ENCODE assay signal across 21 cellular contexts in genomic region chr15:101000271-101000681, GRCh38.
DNase-seq lines count a peak whose midpoint lies in the region; ATAC-seq and TF ChIP-seq lines count a peak whose summit lies in the region.
"Had no signal": no experiment of that assay in that cellular context is flagged by ENCODE, and none has a peak within 500 bp of the region (broad histone marks: within the 10 kb centered on the region; RNA-seq: fewer than 3 reads in every experiment).

No MANE protein-coding gene starts in this region.

- H3K23ac ChIP-seq in mesendoderm (ENCODE audit: low read length): no peak overlapping the region

- H3K4me1 ChIP-seq in HAP-1 (peaks cover 20% of the 10 kb centered on the region), mesendoderm (ENCODE audit: control insufficient read depth, low read depth, low read length) (no peaks in the 10 kb centered on the region), Caco-2 (no peaks in the 10 kb centered on the region)

- no peak for ATAC-seq in GM18858 (IDR thresholded peaks at IDR 0.05; ENCODE audit: unreplicated experiment)
- ATAC-seq: activated CD4-positive, alpha-beta T cell treated with anti-CD3 and anti-CD28 coated beads for 36 hours; left cardiac atrium; right cardiac atrium had no signal

- H4K8ac ChIP-seq in mesendoderm (ENCODE audit: low read depth, low read length): no peak overlapping the region

- H3K9ac ChIP-seq in mesendoderm (ENCODE audit: low read length): no peak overlapping the region

- no peak overlapping the region for H3K4me3 ChIP-seq in HAP-1
- no peak overlapping the region for H3K4me3 ChIP-seq in astrocyte of the spinal cord (ENCODE audit: low read depth, low read length)
- H3K4me3 ChIP-seq in mesendoderm (ENCODE audit: low read length): no peak overlapping the region
- no peak overlapping the region for H3K4me3 ChIP-seq in Caco-2 (ENCODE audit: low read depth, low read length)

- H3K27ac ChIP-seq in mesendoderm (ENCODE audit: low read depth, low read length): no peak overlapping the region

- H3K18ac ChIP-seq in mesendoderm (ENCODE audit: low read length): no peak overlapping the region

- BruUV-seq in Caco-2 (replicated peaks; lab: Mats Ljungman, UMichigan): no TSS peak

- H3K79me2 ChIP-seq in mesendoderm (ENCODE audit: control insufficient read depth, insufficient read depth, low read length): no peaks in the 10 kb centered on the region

- no peaks in the 10 kb centered on the region for H3K9me3 Mint-ChIP-seq in activated CD4-positive, alpha-beta T cell treated with anti-CD3 and anti-CD28 coated beads, Interleukin-2, amount 10 ng/mL, durations not matched to agents 24 days and 14 days
- peaks cover 6% of the 10 kb centered on the region for H3K9me3 Mint-ChIP-seq in Caco-2 (ENCODE audit: unreplicated experiment)
- H3K9me3 Mint-ChIP-seq: activated naive CD4-positive, alpha-beta T cell treated with anti-CD3 and anti-CD28 coated beads, Interleukin-2, amount 50 U/mL, for 24 hours; activated T-cell treated with anti-CD3 and anti-CD28 coated beads, Interleukin-2, amount 50 U/mL, for 24 hours; stimulated activated naive CD8-positive, alpha-beta T cell treated with anti-CD3 and anti-CD28 coated beads, Interleukin-15, Interleukin-2, amounts not matched to agents 100 ng/mL and 50 ng/mL, for 24 hours had no signal

- H3K27me3 ChIP-seq in HAP-1 (ENCODE audit: low read depth) (no peaks in the 10 kb centered on the region), mesendoderm (ENCODE audit: insufficient read depth, low read length, poor library complexity) (no peaks in the 10 kb centered on the region), Caco-2 (replicated peaks; ENCODE audit: control insufficient read depth, insufficient read depth, low read length) (no peaks in the 10 kb centered on the region)

- H3K4ac ChIP-seq in mesendoderm (ENCODE audit: low read depth, low read length): no peak overlapping the region

- H3K4me3 Mint-ChIP-seq in activated CD4-positive, alpha-beta T cell treated with anti-CD3 and anti-CD28 coated beads, Interleukin-2, amount 10 ng/mL, durations not matched to agents 24 days and 14 days: no peak overlapping the region
- no peak overlapping the region for H3K4me3 Mint-ChIP-seq in Caco-2 (ENCODE audit: unreplicated experiment)
- H3K4me3 Mint-ChIP-seq: activated CD4-positive, alpha-beta T cell treated with anti-CD3 and anti-CD28 coated beads for 36 hours; activated naive CD4-positive, alpha-beta T cell treated with anti-CD3 and anti-CD28 coated beads, Interleukin-2, amount 50 U/mL, for 24 hours; activated T-cell treated with anti-CD3 and anti-CD28 coated beads, Interleukin-2, amount 50 U/mL, for 24 hours; neural crest cell; stimulated activated naive CD8-positive, alpha-beta T cell treated with anti-CD3 and anti-CD28 coated beads, Interleukin-15, Interleukin-2, amounts not matched to agents 100 ng/mL and 50 ng/mL, for 24 hours had no signal

- no peak overlapping the region for H3K56ac ChIP-seq in mesendoderm (ENCODE audit: low read length)

- intact Hi-C loops in activated CD4-positive, alpha-beta T cell treated with anti-CD3 and anti-CD28 coated beads, Interleukin-2, amount 10 ng/mL, durations not matched to agents 24 days and 14 days (cut with micrococcal nuclease): loop anchor here (10.0 kb wide), 1 partner anchor 655 kb away; the partner anchor contains the start of gene TM2D3
- intact Hi-C loops in Caco-2 (cut with micrococcal nuclease; ENCODE audit: unreplicated experiment): no loop called here

- no CpG with 5 or more reads among the region's 5 CpGs for WGBS in mesendoderm (ENCODE audit: extremely low coverage, insufficient coverage, low lambda C conversion rate)

- DNase-seq in AG20443 (ENCODE audit: low spot score): peak; percentile 42
- peak; percentile 71 to 98 for DNase-seq in HAP-1 (ENCODE audit: low spot score in 2 of 2)
- DNase-seq in astrocyte of the spinal cord (ENCODE audit: low read depth, low spot score): peak; percentile 23
- peak; percentile 52 for DNase-seq in mesendoderm
- no peak for DNase-seq in activated CD4-positive, alpha-beta T cell treated with anti-CD3 and anti-CD28 coated beads, Interleukin-2, amount 10 ng/mL, durations not matched to agents 24 days and 14 days
- no peak for DNase-seq in NCI-H2227 (lab: John Stamatoyannopoulos, UW; ENCODE audit: unreplicated experiment)
- no peak for DNase-seq in Caco-2
- DNase-seq: activated CD4-positive, alpha-beta T cell treated with anti-CD3 and anti-CD28 coated beads for 36 hours; activated T-cell treated with anti-CD3 and anti-CD28 coated beads, Interleukin-2, amount 50 U/mL, for 24 hours; effector CD4-positive, alpha-beta T cell; hippocampal formation; left cardiac atrium; midbrain; NCI-H2029 treated with DMSO at 0.1 percent for 48 hours; NCI-H510A treated with DMSO at 0.1 percent for 48 hours; right cardiac atrium; T-helper 9 cell had no signal

- H3K27ac Mint-ChIP-seq in activated CD4-positive, alpha-beta T cell treated with anti-CD3 and anti-CD28 coated beads, Interleukin-2, amount 10 ng/mL, durations not matched to agents 24 days and 14 days: no peak overlapping the region
- H3K27ac Mint-ChIP-seq in Caco-2 (ENCODE audit: unreplicated experiment): no peak overlapping the region
- H3K27ac Mint-ChIP-seq: activated CD4-positive, alpha-beta T cell treated with anti-CD3 and anti-CD28 coated beads for 36 hours; activated naive CD4-positive, alpha-beta T cell treated with anti-CD3 and anti-CD28 coated beads, Interleukin-2, amount 50 U/mL, for 24 hours; activated T-cell treated with anti-CD3 and anti-CD28 coated beads, Interleukin-2, amount 50 U/mL, for 24 hours; stimulated activated naive CD8-positive, alpha-beta T cell treated with anti-CD3 and anti-CD28 coated beads, Interleukin-15, Interleukin-2, amounts not matched to agents 100 ng/mL and 50 ng/mL, for 24 hours had no signal

- H3K9me3 ChIP-seq in HAP-1: no peaks in the 10 kb centered on the region
- no peaks in the 10 kb centered on the region for H3K9me3 ChIP-seq in Caco-2

- H2BK120ac ChIP-seq in mesendoderm (ENCODE audit: low read depth, low read length): no peak overlapping the region

- CTCF ChIA-PET in Caco-2 (lab: Charles Lee): no interaction called here

- no peak overlapping the region for H3K4me2 ChIP-seq in mesendoderm (ENCODE audit: low read length)

- H3K27me3 Mint-ChIP-seq in activated CD4-positive, alpha-beta T cell treated with anti-CD3 and anti-CD28 coated beads, Interleukin-2, amount 10 ng/mL, durations not matched to agents 24 days and 14 days: peaks cover 30% of the 10 kb centered on the region
- no peaks in the 10 kb centered on the region for H3K27me3 Mint-ChIP-seq in Caco-2 (ENCODE audit: insufficient read depth, unreplicated experiment)
- H3K27me3 Mint-ChIP-seq: activated naive CD4-positive, alpha-beta T cell treated with anti-CD3 and anti-CD28 coated beads, Interleukin-2, amount 50 U/mL, for 24 hours had no signal

- no peak overlapping the region for H2AK5ac ChIP-seq in mesendoderm (ENCODE audit: low read length)

- H3K36me3 Mint-ChIP-seq in activated CD4-positive, alpha-beta T cell treated with anti-CD3 and anti-CD28 coated beads, Interleukin-2, amount 10 ng/mL, durations not matched to agents 24 days and 14 days (ENCODE audit: low read depth): no peaks in the 10 kb centered on the region
- peaks cover 6% of the 10 kb centered on the region for H3K36me3 Mint-ChIP-seq in Caco-2 (ENCODE audit: insufficient read depth, unreplicated experiment)
- H3K36me3 Mint-ChIP-seq: activated naive CD4-positive, alpha-beta T cell treated with anti-CD3 and anti-CD28 coated beads, Interleukin-2, amount 50 U/mL, for 24 hours had no signal

- in situ Hi-C loops in HAP-1 (cut with MboI; ENCODE audit: low sequenced_read_pairs): no loop called here
- in situ Hi-C loops in astrocyte of the spinal cord (cut with HindIII; ENCODE audit: low sequenced_read_pairs): no loop called here

- no peaks in the 10 kb centered on the region for H3K4me1 Mint-ChIP-seq in activated CD4-positive, alpha-beta T cell treated with anti-CD3 and anti-CD28 coated beads, Interleukin-2, amount 10 ng/mL, durations not matched to agents 24 days and 14 days
- peaks cover 7% of the 10 kb centered on the region for H3K4me1 Mint-ChIP-seq in Caco-2 (ENCODE audit: low read depth, unreplicated experiment)
- H3K4me1 Mint-ChIP-seq: activated CD4-positive, alpha-beta T cell treated with anti-CD3 and anti-CD28 coated beads for 36 hours; activated naive CD4-positive, alpha-beta T cell treated with anti-CD3 and anti-CD28 coated beads, Interleukin-2, amount 50 U/mL, for 24 hours had no signal

- POLR2A ChIA-PET in Caco-2 (lab: Charles Lee): no interaction called here

- 0 out of 2 replicates have a peak, but pooled peaks cover 4% of the 10 kb centered on the region for H3K36me3 ChIP-seq in HAP-1 (replicated peaks)
- no peaks in the 10 kb centered on the region for H3K36me3 ChIP-seq in mesendoderm (ENCODE audit: control insufficient read depth, insufficient read depth, low read length)
- no peaks in the 10 kb centered on the region for H3K36me3 ChIP-seq in Caco-2 (ENCODE audit: control insufficient read depth, insufficient read depth, low read length)

- H2BK5ac ChIP-seq in mesendoderm (ENCODE audit: low read length): no peak overlapping the region

- no peaks in the 10 kb centered on the region for H3K79me1 ChIP-seq in mesendoderm (ENCODE audit: low read length)

- no peak overlapping the region for H2BK15ac ChIP-seq in mesendoderm (replicated peaks; ENCODE audit: low read depth)

- H4K5ac ChIP-seq in mesendoderm (ENCODE audit: low read length): no peak overlapping the region

- TF ChIP-seq CTCF in astrocyte of the spinal cord (IDR thresholded peaks at IDR 0.05; ENCODE audit: low read depth, low read length) (no peak), Caco-2 (IDR thresholded peaks at IDR 0.05; ENCODE audit: insufficient read depth in 1 of 2, low read depth in 1 of 2, low read length in 1 of 2, severe bottlenecking in 1 of 2, unreplicated experiment in 1 of 2) (no peak)

Comparison
In these comparisons a context has a peak if more than half of its experiments do, and no peak if none do; other contexts are left out.
1. DNase-seq: peak in AG20443 (single experiment), HAP-1 (2 of 2), astrocyte of the spinal cord (single experiment) and mesendoderm (single experiment); none in activated CD4-positive, alpha-beta T cell treated with anti-CD3 and anti-CD28 coated beads, Interleukin-2, amount 10 ng/mL, durations not matched to agents 24 days and 14 days (single experiment), NCI-H2227 (single experiment) and Caco-2 (0 of 2).